In the genomic region with DNA sequence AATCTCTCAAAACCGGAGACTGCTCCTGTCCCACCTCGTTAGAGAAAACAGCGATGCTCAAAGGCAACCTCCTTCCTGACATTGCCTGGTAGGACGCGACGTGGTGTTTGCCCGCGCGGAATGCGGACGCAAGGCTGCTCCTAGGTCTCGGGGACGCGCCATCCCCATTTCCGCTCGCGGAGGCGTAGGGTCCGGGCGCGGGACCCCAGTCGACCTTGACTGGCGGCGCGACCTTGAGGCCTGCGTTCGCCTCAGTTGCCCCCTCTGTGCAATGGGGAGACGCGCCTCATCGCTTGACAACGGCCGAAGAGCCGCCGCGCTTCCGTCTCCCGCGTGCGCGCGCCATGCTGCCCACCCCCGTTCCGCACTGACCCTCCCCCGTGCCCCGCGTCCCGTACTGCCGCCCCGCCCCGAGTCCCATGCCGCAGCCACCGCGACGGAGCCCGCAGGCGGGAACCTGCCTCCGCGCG, we compare ENCODE assay signal across 1 cellular context.
TF ChIP-seq lines count a peak whose summit lies in the region.

No MANE protein-coding gene starts in this region.

TF ChIP-seq in HepG2, 621 proteins besides CTCF, POLR2A, EP300 and RAD21 (continued from another document and continues in another):
- TF ChIP-seq, protein P1, sequence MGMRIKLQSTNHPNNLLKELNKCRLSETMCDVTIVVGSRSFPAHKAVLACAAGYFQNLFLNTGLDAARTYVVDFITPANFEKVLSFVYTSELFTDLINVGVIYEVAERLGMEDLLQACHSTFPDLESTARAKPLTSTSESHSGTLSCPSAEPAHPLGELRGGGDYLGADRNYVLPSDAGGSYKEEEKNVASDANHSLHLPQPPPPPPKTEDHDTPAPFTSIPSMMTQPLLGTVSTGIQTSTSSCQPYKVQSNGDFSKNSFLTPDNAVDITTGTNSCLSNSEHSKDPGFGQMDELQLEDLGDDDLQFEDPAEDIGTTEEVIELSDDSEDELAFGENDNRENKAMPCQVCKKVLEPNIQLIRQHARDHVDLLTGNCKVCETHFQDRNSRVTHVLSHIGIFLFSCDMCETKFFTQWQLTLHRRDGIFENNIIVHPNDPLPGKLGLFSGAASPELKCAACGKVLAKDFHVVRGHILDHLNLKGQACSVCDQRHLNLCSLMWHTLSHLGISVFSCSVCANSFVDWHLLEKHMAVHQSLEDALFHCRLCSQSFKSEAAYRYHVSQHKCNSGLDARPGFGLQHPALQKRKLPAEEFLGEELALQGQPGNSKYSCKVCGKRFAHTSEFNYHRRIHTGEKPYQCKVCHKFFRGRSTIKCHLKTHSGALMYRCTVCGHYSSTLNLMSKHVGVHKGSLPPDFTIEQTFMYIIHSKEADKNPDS (CRISPR knock-in tag; IDR thresholded peaks at IDR 0.05): no peak
- TF ChIP-seq HMGA1 (CRISPR knock-in tag; conservative IDR thresholded peaks at IDR 0.05) (no peak), ZNF367 (CRISPR knock-in tag; IDR thresholded peaks at IDR 0.05; ENCODE audit: borderline replicate concordance) (no peak), ZNF207 (IDR thresholded peaks at IDR 0.05; ENCODE audit: borderline replicate concordance) (no peak), POLR2AphosphoS5 (IDR thresholded peaks at IDR 0.05; ENCODE audit: low read depth, low read length) (no peak), SNAPC4 (CRISPR knock-in tag; IDR thresholded peaks at IDR 0.05) (no peak), ZNF160 (CRISPR knock-in tag; IDR thresholded peaks at IDR 0.05) (no peak), ZNF335 (CRISPR knock-in tag; IDR thresholded peaks at IDR 0.05) (no peak), MAFF (IDR thresholded peaks at IDR 0.05; ENCODE audit: low read depth, low read length) (no peak), YEATS2 (CRISPR knock-in tag; IDR thresholded peaks at IDR 0.05; ENCODE audit: borderline replicate concordance) (no peak), ZNF180 (CRISPR knock-in tag; IDR thresholded peaks at IDR 0.05; ENCODE audit: borderline replicate concordance, low read depth) (no peak), ZNF34 (CRISPR knock-in tag; IDR thresholded peaks at IDR 0.05; ENCODE audit: borderline replicate concordance) (no peak), ZBTB3 (CRISPR knock-in tag; IDR thresholded peaks at IDR 0.05; ENCODE audit: borderline replicate concordance, low read depth) (no peak), ARNT (IDR thresholded peaks at IDR 0.05) (no peak), TERF1 (CRISPR knock-in tag; IDR thresholded peaks at IDR 0.05) (no peak), FOXA1 (IDR thresholded peaks at IDR 0.05) (no peak), FOXA1 (CRISPR knock-in tag; IDR thresholded peaks at IDR 0.05) (peak; percentile 14; the same call in 1 of the 2 replicates), PRPF4 (IDR thresholded peaks at IDR 0.05; ENCODE audit: low read depth, low read length, poor library complexity, severe bottlenecking) (no peak), SRF (IDR thresholded peaks at IDR 0.05; ENCODE audit: low read depth, low read length) (no peak), ZFP36L2 (CRISPR knock-in tag; IDR thresholded peaks at IDR 0.05) (no peak), ZNF446 (CRISPR knock-in tag; IDR thresholded peaks at IDR 0.05) (no peak), HDAC2 (CRISPR knock-in tag; IDR thresholded peaks at IDR 0.05) (peak; percentile 79), MBNL3 (CRISPR knock-in tag; conservative IDR thresholded peaks at IDR 0.05) (no peak), ZNF383 (CRISPR knock-in tag; IDR thresholded peaks at IDR 0.05; ENCODE audit: borderline replicate concordance) (no peak), JUNB (CRISPR knock-in tag; IDR thresholded peaks at IDR 0.05; ENCODE audit: borderline replicate concordance) (no peak), SIN3A (IDR thresholded peaks at IDR 0.05; ENCODE audit: borderline replicate concordance, low read depth, low read length) (no peak), ZNF543 (CRISPR knock-in tag; IDR thresholded peaks at IDR 0.05) (no peak; the same call in 1 of the 2 replicates), ZNF501 (CRISPR knock-in tag; IDR thresholded peaks at IDR 0.05) (no peak), PHF5A (CRISPR knock-in tag; IDR thresholded peaks at IDR 0.05; ENCODE audit: low read depth, unreplicated experiment) (no peak), ZNF484 (CRISPR knock-in tag; IDR thresholded peaks at IDR 0.05; ENCODE audit: borderline replicate concordance, low read depth) (no peak; the same call in 1 of the 2 replicates), ZNF773 (CRISPR knock-in tag; IDR thresholded peaks at IDR 0.05; ENCODE audit: borderline replicate concordance) (peak; percentile 72; the same call in 1 of the 2 replicates), CBX1 (IDR thresholded peaks at IDR 0.05; ENCODE audit: low read depth) (peak; percentile 37), NBN (conservative IDR thresholded peaks at IDR 0.05) (no peak), GZF1 (CRISPR knock-in tag; IDR thresholded peaks at IDR 0.05) (0 out of 2 replicates have a peak, but pooled peaks have one; percentile 27), SRY (CRISPR knock-in tag; IDR thresholded peaks at IDR 0.05) (no peak), CHD2 (IDR thresholded peaks at IDR 0.05; ENCODE audit: low read depth, low read length) (no peak), ZKSCAN8 (CRISPR knock-in tag; IDR thresholded peaks at IDR 0.05; ENCODE audit: borderline replicate concordance) (no peak), NFIB (CRISPR knock-in tag; IDR thresholded peaks at IDR 0.05; ENCODE audit: borderline replicate concordance) (no peak), SKI (IDR thresholded peaks at IDR 0.05; ENCODE audit: partially characterized antibody) (no peak), NFE2L2 (IDR thresholded peaks at IDR 0.05; ENCODE audit: low read length) (no peak), GTF3A (CRISPR knock-in tag; conservative IDR thresholded peaks at IDR 0.05) (no peak), ATF1 (CRISPR knock-in tag; IDR thresholded peaks at IDR 0.05) (no peak), HOXA9 (CRISPR knock-in tag; IDR thresholded peaks at IDR 0.05; ENCODE audit: borderline replicate concordance) (peak; percentile 92; the same call in 1 of the 2 replicates), ZNF234 (CRISPR knock-in tag; conservative IDR thresholded peaks at IDR 0.05) (0 out of 2 replicates have a peak, but pooled peaks have one; percentile 14), REXO4 (CRISPR knock-in tag; IDR thresholded peaks at IDR 0.05; ENCODE audit: borderline replicate concordance) (no peak), ZBTB8A (CRISPR knock-in tag; IDR thresholded peaks at IDR 0.05; ENCODE audit: borderline replicate concordance, low read depth) (no peak), KLF16 (CRISPR knock-in tag; IDR thresholded peaks at IDR 0.05) (no peak), FOXK2 (IDR thresholded peaks at IDR 0.05) (no peak)
- TF ChIP-seq, protein P2, sequence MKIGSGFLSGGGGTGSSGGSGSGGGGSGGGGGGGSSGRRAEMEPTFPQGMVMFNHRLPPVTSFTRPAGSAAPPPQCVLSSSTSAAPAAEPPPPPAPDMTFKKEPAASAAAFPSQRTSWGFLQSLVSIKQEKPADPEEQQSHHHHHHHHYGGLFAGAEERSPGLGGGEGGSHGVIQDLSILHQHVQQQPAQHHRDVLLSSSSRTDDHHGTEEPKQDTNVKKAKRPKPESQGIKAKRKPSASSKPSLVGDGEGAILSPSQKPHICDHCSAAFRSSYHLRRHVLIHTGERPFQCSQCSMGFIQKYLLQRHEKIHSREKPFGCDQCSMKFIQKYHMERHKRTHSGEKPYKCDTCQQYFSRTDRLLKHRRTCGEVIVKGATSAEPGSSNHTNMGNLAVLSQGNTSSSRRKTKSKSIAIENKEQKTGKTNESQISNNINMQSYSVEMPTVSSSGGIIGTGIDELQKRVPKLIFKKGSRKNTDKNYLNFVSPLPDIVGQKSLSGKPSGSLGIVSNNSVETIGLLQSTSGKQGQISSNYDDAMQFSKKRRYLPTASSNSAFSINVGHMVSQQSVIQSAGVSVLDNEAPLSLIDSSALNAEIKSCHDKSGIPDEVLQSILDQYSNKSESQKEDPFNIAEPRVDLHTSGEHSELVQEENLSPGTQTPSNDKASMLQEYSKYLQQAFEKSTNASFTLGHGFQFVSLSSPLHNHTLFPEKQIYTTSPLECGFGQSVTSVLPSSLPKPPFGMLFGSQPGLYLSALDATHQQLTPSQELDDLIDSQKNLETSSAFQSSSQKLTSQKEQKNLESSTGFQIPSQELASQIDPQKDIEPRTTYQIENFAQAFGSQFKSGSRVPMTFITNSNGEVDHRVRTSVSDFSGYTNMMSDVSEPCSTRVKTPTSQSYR (CRISPR knock-in tag; IDR thresholded peaks at IDR 0.05; ENCODE audit: borderline replicate concordance): peak; percentile 4; the same call in 1 of the 2 replicates
- TF ChIP-seq, protein P3, sequence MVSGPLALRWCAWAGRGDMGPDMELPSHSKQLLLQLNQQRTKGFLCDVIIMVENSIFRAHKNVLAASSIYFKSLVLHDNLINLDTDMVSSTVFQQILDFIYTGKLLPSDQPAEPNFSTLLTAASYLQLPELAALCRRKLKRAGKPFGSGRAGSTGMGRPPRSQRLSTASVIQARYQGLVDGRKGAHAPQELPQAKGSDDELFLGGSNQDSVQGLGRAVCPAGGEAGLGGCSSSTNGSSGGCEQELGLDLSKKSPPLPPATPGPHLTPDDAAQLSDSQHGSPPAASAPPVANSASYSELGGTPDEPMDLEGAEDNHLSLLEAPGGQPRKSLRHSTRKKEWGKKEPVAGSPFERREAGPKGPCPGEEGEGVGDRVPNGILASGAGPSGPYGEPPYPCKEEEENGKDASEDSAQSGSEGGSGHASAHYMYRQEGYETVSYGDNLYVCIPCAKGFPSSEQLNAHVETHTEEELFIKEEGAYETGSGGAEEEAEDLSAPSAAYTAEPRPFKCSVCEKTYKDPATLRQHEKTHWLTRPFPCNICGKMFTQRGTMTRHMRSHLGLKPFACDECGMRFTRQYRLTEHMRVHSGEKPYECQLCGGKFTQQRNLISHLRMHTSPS (CRISPR knock-in tag; IDR thresholded peaks at IDR 0.05; ENCODE audit: low read depth): no peak
- TF ChIP-seq, protein P4, sequence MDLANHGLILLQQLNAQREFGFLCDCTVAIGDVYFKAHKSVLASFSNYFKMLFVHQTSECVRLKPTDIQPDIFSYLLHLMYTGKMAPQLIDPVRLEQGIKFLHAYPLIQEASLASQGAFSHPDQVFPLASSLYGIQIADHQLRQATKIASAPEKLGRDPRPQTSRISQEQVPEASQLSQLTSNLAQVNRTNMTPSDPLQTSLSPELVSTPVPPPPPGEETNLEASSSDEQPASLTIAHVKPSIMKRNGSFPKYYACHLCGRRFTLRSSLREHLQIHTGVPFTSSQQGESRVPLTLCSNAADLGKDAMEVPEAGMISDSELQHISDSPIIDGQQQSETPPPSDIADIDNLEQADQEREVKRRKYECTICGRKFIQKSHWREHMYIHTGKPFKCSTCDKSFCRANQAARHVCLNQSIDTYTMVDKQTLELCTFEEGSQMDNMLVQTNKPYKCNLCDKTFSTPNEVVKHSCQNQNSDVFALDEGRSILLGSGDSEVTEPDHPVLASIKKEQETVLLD (CRISPR knock-in tag; IDR thresholded peaks at IDR 0.05; ENCODE audit: low read depth): 0 out of 2 replicates have a peak, but pooled peaks have one; percentile 30
- TF ChIP-seq, protein P5, sequence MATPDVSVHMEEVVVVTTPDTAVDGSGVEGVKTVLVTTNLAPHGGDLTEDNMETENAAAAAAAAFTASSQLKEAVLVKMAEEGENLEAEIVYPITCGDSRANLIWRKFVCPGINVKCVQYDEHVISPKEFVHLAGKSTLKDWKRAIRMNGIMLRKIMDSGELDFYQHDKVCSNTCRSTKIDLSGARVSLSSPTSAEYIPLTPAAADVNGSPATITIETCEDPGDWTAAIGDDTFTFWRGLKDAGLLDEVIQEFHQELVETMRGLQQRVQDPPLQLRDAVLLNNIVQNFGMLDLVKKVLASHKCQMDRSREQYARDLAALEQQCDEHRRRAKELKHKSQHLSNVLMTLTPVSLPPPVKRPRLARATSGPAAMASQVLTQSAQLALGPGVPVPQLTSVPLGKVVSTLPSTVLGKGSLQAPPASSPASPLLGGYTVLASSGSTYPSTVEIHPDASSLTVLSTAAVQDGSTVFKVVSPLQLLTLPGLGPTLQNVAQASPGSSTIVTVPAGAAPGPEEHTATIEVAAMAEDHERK (CRISPR knock-in tag; IDR thresholded peaks at IDR 0.05; ENCODE audit: low read depth): no peak
- TF ChIP-seq, protein P6, sequence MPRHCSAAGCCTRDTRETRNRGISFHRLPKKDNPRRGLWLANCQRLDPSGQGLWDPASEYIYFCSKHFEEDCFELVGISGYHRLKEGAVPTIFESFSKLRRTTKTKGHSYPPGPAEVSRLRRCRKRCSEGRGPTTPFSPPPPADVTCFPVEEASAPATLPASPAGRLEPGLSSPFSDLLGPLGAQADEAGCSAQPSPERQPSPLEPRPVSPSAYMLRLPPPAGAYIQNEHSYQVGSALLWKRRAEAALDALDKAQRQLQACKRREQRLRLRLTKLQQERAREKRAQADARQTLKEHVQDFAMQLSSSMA (CRISPR knock-in tag; IDR thresholded peaks at IDR 0.05): no peak
